ENCODE assay signal across 22 cellular contexts in genomic region chr11:130783322-130783721, GRCh38.
DNase-seq lines count a peak whose midpoint lies in the region; ATAC-seq and TF ChIP-seq lines count a peak whose summit lies in the region.
"Had no signal": no experiment of that assay in that cellular context is flagged by ENCODE, and none has a peak within 500 bp of the region (broad histone marks: within the 10 kb centered on the region; RNA-seq: fewer than 3 reads in every experiment).

No MANE protein-coding gene starts in this region.

- H4K20me1 ChIP-seq in smooth muscle cell (ENCODE audit: low read depth): no peaks in the 10 kb centered on the region

- POLR2A ChIA-PET in naive thymus-derived CD4-positive, alpha-beta T cell (lab: Charles Lee): no interaction called here

- no peak for ATAC-seq in activated naive CD8-positive, alpha-beta T cell treated with anti-CD3 and anti-CD28 coated beads, Interleukin-2, amount 50 U/mL, for 24 hours
- ATAC-seq in naive thymus-derived CD4-positive, alpha-beta T cell: no peak
- ATAC-seq: activated CD8-positive, alpha-beta T cell treated with anti-CD3 and anti-CD28 coated beads for 36 hours; stimulated activated naive CD8-positive, alpha-beta T cell treated with anti-CD3 and anti-CD28 coated beads, Interleukin-15, Interleukin-2, amounts not matched to agents 100 U/mL and 50 U/mL, for 24 hours had no signal

- H3K27me3 Mint-ChIP-seq in HFFc6 (ENCODE audit: insufficient read depth): peaks cover 4% of the 10 kb centered on the region
- no peaks in the 10 kb centered on the region for H3K27me3 Mint-ChIP-seq in activated naive CD8-positive, alpha-beta T cell treated with anti-CD3 and anti-CD28 coated beads, Interleukin-2, amount 50 U/mL, for 24 hours
- H3K27me3 Mint-ChIP-seq in naive thymus-derived CD4-positive, alpha-beta T cell: peaks cover 0 to 13% (median 0%) of the 10 kb centered on the region in 5 donors
- H3K27me3 Mint-ChIP-seq: activated naive CD4-positive, alpha-beta T cell treated with anti-CD3 and anti-CD28 coated beads, Interleukin-2, amount 50 U/mL, for 24 hours; brain had no signal

- CTCF ChIA-PET in naive thymus-derived CD4-positive, alpha-beta T cell (lab: Charles Lee): no interaction called here

- 100% methylated on average over 1 of the region's 2 CpGs; no CpG with 5 or more reads in 1 of the 2 experiments for WGBS in mesodermal cell (ENCODE audit: insufficient coverage in 2 of 2), 2 experiments
- WGBS in smooth muscle cell (ENCODE audit: low lambda C conversion rate): 97% methylated on average over 2 of the region's 2 CpGs
- WGBS in lower leg skin, 2 donors: 89 to 95% methylated on average over 2 of the region's 2 CpGs

- H3K4me2 ChIP-seq in smooth muscle cell: peak overlapping the region; percentile 68

- no peak overlapping the region; the same call in 1 of the 2 replicates for H3K4me3 Mint-ChIP-seq in HFFc6
- H3K4me3 Mint-ChIP-seq in activated naive CD8-positive, alpha-beta T cell treated with anti-CD3 and anti-CD28 coated beads, Interleukin-2, amount 50 U/mL, for 24 hours: no peak overlapping the region
- no peak overlapping the region for H3K4me3 Mint-ChIP-seq in naive thymus-derived CD4-positive, alpha-beta T cell
- H3K4me3 Mint-ChIP-seq: activated CD8-positive, alpha-beta T cell treated with anti-CD3 and anti-CD28 coated beads for 36 hours; activated naive CD4-positive, alpha-beta T cell treated with anti-CD3 and anti-CD28 coated beads, Interleukin-2, amount 50 U/mL, for 24 hours; B cell; WTC11 had no signal

- peak overlapping the region; percentile 84; the same call in 1 of the 2 replicates for H3K27ac Mint-ChIP-seq in HFFc6
- no peak overlapping the region for H3K27ac Mint-ChIP-seq in activated naive CD8-positive, alpha-beta T cell treated with anti-CD3 and anti-CD28 coated beads, Interleukin-2, amount 50 U/mL, for 24 hours
- no peak overlapping the region for H3K27ac Mint-ChIP-seq in naive thymus-derived CD4-positive, alpha-beta T cell
- H3K27ac Mint-ChIP-seq: activated CD8-positive, alpha-beta T cell treated with anti-CD3 and anti-CD28 coated beads for 36 hours; activated naive CD4-positive, alpha-beta T cell treated with anti-CD3 and anti-CD28 coated beads, Interleukin-2, amount 50 U/mL, for 24 hours; B cell; WTC11 had no signal

- no peak overlapping the region for H3K4me3 ChIP-seq in ascending aorta
- H3K4me3 ChIP-seq in mesodermal cell (ENCODE audit: extremely low read depth, insufficient read depth, low read length, poor library complexity, severe bottlenecking): no peak overlapping the region
- H3K4me3 ChIP-seq in smooth muscle cell: no peak overlapping the region
- H3K4me3 ChIP-seq in naive thymus-derived CD4-positive, alpha-beta T cell (ENCODE audit: low read length): no peak overlapping the region
- no peak overlapping the region for H3K4me3 ChIP-seq in lower leg skin (ENCODE audit: low read depth, poor library complexity, severe bottlenecking)
- H3K4me3 ChIP-seq: vagina had no signal

- H3K4me1 Mint-ChIP-seq in HFFc6 (ENCODE audit: low read depth): peaks cover 31% of the 10 kb centered on the region
- no peaks in the 10 kb centered on the region for H3K4me1 Mint-ChIP-seq in activated naive CD8-positive, alpha-beta T cell treated with anti-CD3 and anti-CD28 coated beads, Interleukin-2, amount 50 U/mL, for 24 hours
- no peaks in the 10 kb centered on the region for H3K4me1 Mint-ChIP-seq in naive thymus-derived CD4-positive, alpha-beta T cell
- H3K4me1 Mint-ChIP-seq: activated naive CD4-positive, alpha-beta T cell treated with anti-CD3 and anti-CD28 coated beads, Interleukin-2, amount 50 U/mL, for 24 hours; B cell had no signal

- DNase-seq in HFFc6 (no peak), ascending aorta (ENCODE audit: low spot score in 2 of 2) (no peak), smooth muscle cell (lab: John Stamatoyannopoulos, UW; ENCODE audit: unreplicated experiment) (no peak), DMS153 treated with DMSO at 0.1 percent for 48 hours (lab: John Stamatoyannopoulos, UW; ENCODE audit: unreplicated experiment) (no peak), lower leg skin (ENCODE audit: low spot score in 2 of 2) (no peak)
- no peak for DNase-seq in activated naive CD8-positive, alpha-beta T cell treated with anti-CD3 and anti-CD28 coated beads, Interleukin-2, amount 50 U/mL, for 24 hours
- no peak for DNase-seq in naive thymus-derived CD4-positive, alpha-beta T cell
- DNase-seq: activated CD8-positive, alpha-beta T cell treated with anti-CD3 and anti-CD28 coated beads for 36 hours; activated T-cell treated with anti-CD3 and anti-CD28 coated beads, Interleukin-2, amount 50 U/mL, for 48 hours; KBM-7; mesendoderm; NCI-H2029; NCI-H524 treated with DMSO at 0.1 percent for 48 hours; SHP77 treated with DMSO at 0.1 percent for 48 hours; stimulated activated naive CD8-positive, alpha-beta T cell treated with anti-CD3 and anti-CD28 coated beads, Interleukin-15, Interleukin-2, amounts not matched to agents 100 U/mL and 50 U/mL, for 24 hours had no signal

- H3K79me2 ChIP-seq in smooth muscle cell (ENCODE audit: low read depth): no peaks in the 10 kb centered on the region

- H3F3A ChIP-seq in smooth muscle cell (ENCODE audit: low read depth): peaks cover 11% of the 10 kb centered on the region

- H3K27me3 ChIP-seq in ascending aorta: no peaks in the 10 kb centered on the region
- H3K27me3 ChIP-seq in smooth muscle cell (ENCODE audit: low read depth): no peaks in the 10 kb centered on the region
- no peaks in the 10 kb centered on the region for H3K27me3 ChIP-seq in naive thymus-derived CD4-positive, alpha-beta T cell (ENCODE audit: control insufficient read depth in 2 of 2, insufficient read depth in 2 of 2, low read length in 2 of 2)
- H3K27me3 ChIP-seq: neutrophil, vagina had no signal

- intact Hi-C loops in ascending aorta (cut with DNase I) (loop anchor here (5.0 kb wide), 2 partner anchors 106 to 171 kb away; no protein-coding TSS in a partner anchor), lower leg skin (cut with DNase I; ENCODE audit: low total_unique reads) (no loop called here)
- intact Hi-C loops in naive thymus-derived CD4-positive, alpha-beta T cell (cut with micrococcal nuclease): no loop called here

- H3K36me3 Mint-ChIP-seq in HFFc6 (ENCODE audit: low read depth): peaks cover 7% of the 10 kb centered on the region; the same call in 1 of the 2 replicates
- H3K36me3 Mint-ChIP-seq in activated naive CD8-positive, alpha-beta T cell treated with anti-CD3 and anti-CD28 coated beads, Interleukin-2, amount 50 U/mL, for 24 hours (ENCODE audit: low read depth): no peaks in the 10 kb centered on the region
- no peaks in the 10 kb centered on the region for H3K36me3 Mint-ChIP-seq in naive thymus-derived CD4-positive, alpha-beta T cell
- H3K36me3 Mint-ChIP-seq: activated naive CD4-positive, alpha-beta T cell treated with anti-CD3 and anti-CD28 coated beads, Interleukin-2, amount 50 U/mL, for 24 hours; brain; WTC11 had no signal

- peak overlapping the region; percentile 80 for H3K9ac ChIP-seq in smooth muscle cell (ENCODE audit: low read depth)

- TF ChIP-seq CTCF in HFFc6 (IDR thresholded peaks at IDR 0.05): no peak
- no peak for TF ChIP-seq CTCF in ascending aorta (IDR thresholded peaks at IDR 0.05)
- no peak for TF ChIP-seq CTCF in smooth muscle cell (IDR thresholded peaks at IDR 0.05; ENCODE audit: borderline replicate concordance, insufficient read depth, poor library complexity, severe bottlenecking)
- TF ChIP-seq CTCF in lower leg skin (IDR thresholded peaks at IDR 0.05): no peak

- peak overlapping the region; percentile 14 for H2AFZ ChIP-seq in smooth muscle cell (ENCODE audit: low read depth)

- H3K9me3 Mint-ChIP-seq in HFFc6: no peaks in the 10 kb centered on the region
- H3K9me3 Mint-ChIP-seq in activated naive CD8-positive, alpha-beta T cell treated with anti-CD3 and anti-CD28 coated beads, Interleukin-2, amount 50 U/mL, for 24 hours: no peaks in the 10 kb centered on the region
- H3K9me3 Mint-ChIP-seq in naive thymus-derived CD4-positive, alpha-beta T cell: peaks cover 0 to 4% (median 0%) of the 10 kb centered on the region in 11 donors
- H3K9me3 Mint-ChIP-seq: activated CD8-positive, alpha-beta T cell treated with anti-CD3 and anti-CD28 coated beads for 36 hours had no signal

- peaks cover 3 to 27% of the 10 kb centered on the region in 2 donors for H3K4me1 ChIP-seq in ascending aorta
- H3K4me1 ChIP-seq in mesodermal cell (ENCODE audit: control insufficient read depth, insufficient read depth, low read length, poor library complexity, severe bottlenecking): peaks cover 25% of the 10 kb centered on the region
- peaks cover 22% of the 10 kb centered on the region for H3K4me1 ChIP-seq in smooth muscle cell (ENCODE audit: low read depth)
- no peaks in the 10 kb centered on the region for H3K4me1 ChIP-seq in naive thymus-derived CD4-positive, alpha-beta T cell (ENCODE audit: control insufficient read depth in 2 of 2, insufficient read depth in 2 of 2, low read length in 2 of 2)

- H3K36me3 ChIP-seq in ascending aorta (no peaks in the 10 kb centered on the region), mesodermal cell (ENCODE audit: control insufficient read depth, insufficient read depth, low read length) (no peaks in the 10 kb centered on the region), smooth muscle cell (ENCODE audit: low read depth) (no peaks in the 10 kb centered on the region)
- no peaks in the 10 kb centered on the region for H3K36me3 ChIP-seq in naive thymus-derived CD4-positive, alpha-beta T cell (ENCODE audit: control insufficient read depth in 2 of 3, insufficient read depth in 3 of 3, low read length in 3 of 3)
- H3K36me3 ChIP-seq: neutrophil, vagina had no signal

- H3K9me3 ChIP-seq in ascending aorta (no peaks in the 10 kb centered on the region), mesodermal cell (ENCODE audit: control insufficient read depth, low read length) (no peaks in the 10 kb centered on the region), smooth muscle cell (replicated peaks; ENCODE audit: low read depth) (no peaks in the 10 kb centered on the region)
- H3K9me3 ChIP-seq in naive thymus-derived CD4-positive, alpha-beta T cell (ENCODE audit: control insufficient read depth in 2 of 3, low read length in 3 of 3): no peaks in the 10 kb centered on the region
- H3K9me3 ChIP-seq: neutrophil, vagina had no signal

- no peak for TF ChIP-seq POLR2A in lower leg skin (IDR thresholded peaks at IDR 0.05)

- H3K27ac ChIP-seq in ascending aorta: peak overlapping the region; percentile 75 to 78
- peak overlapping the region; percentile 66 for H3K27ac ChIP-seq in mesodermal cell (ENCODE audit: low read depth, low read length, severe bottlenecking)
- H3K27ac ChIP-seq in smooth muscle cell (ENCODE audit: low read depth): peak overlapping the region; percentile 91
- no peak overlapping the region for H3K27ac ChIP-seq in naive thymus-derived CD4-positive, alpha-beta T cell (ENCODE audit: low read depth, low read length)
- H3K27ac ChIP-seq: neutrophil, vagina had no signal
